Comparison of ENCODE assay signal across 7 cellular contexts in genomic region chr10:114404171-114405010, GRCh38. TPM values are rescaled to one million over a fixed set of nuclear protein-coding genes. Genes with fewer than 3 reads are reported as not detected.
DNase-seq lines count a peak whose midpoint lies in the region; ATAC-seq and TF ChIP-seq lines count a peak whose summit lies in the region.

AFAP1L2 (minus strand) TSS chr10:114404502; CDS start chr10:114404455, 47 bp downstream.

- intact Hi-C loops in ovary (cut with DNase I), result loop anchor here in 1 of 4 donors (10.0 kb wide), 1 partner anchor 100 kb away; no protein-coding TSS in a partner anchor

- H3K4me1 ChIP-seq in SJSA1 (replicated peaks) (peaks cover 20% of the 10 kb centered on the region), gastroesophageal sphincter (peaks cover 0 to 57% (median 7%) of the 10 kb centered on the region in 3 donors), ovary (ENCODE audit: insufficient read depth) (peaks cover 11% of the 10 kb centered on the region)

- TF ChIP-seq POLR2A in gastroesophageal sphincter (IDR thresholded peaks at IDR 0.05), result peak; percentile 48 to 52
- peak; percentile 34 for TF ChIP-seq POLR2A in ovary (IDR thresholded peaks at IDR 0.05)

- WGBS in gastroesophageal sphincter (ENCODE audit: low coverage in 1 of 2), 2 donors, result no CpG with 5 or more reads among the region's 88 CpGs
- 1% methylated on average over 35 to 88 of the region's 88 CpGs for WGBS in ovary, 3 donors

- no peak for DNase-seq in SJSA1 (ENCODE audit: low read depth in 1 of 2, low spot score in 2 of 2)
- DNase-seq in ovary, result peak; percentile 60 to 81 (median 66)
- no peak for DNase-seq in activated CD4-positive, alpha-beta T cell treated with anti-CD3 and anti-CD28 coated beads for 1 hour
- DNase-seq in NCI-H1105 (lab: John Stamatoyannopoulos, UW), result no peak

- H3K4me3 ChIP-seq in SJSA1, result peak within 1 kb of the TSS; percentile 44
- peak within 1 kb of the TSS; percentile 42 to 69 for H3K4me3 ChIP-seq in gastroesophageal sphincter
- peak within 1 kb of the TSS; percentile 57 for H3K4me3 ChIP-seq in ovary

- H3K27me3 ChIP-seq in SJSA1 (replicated peaks), result peaks cover 28% of the 10 kb centered on the region
- peaks cover 26% of the 10 kb centered on the region for H3K27me3 ChIP-seq in gastroesophageal sphincter
- H3K27me3 ChIP-seq in ovary, result no peaks in the 10 kb centered on the region

- TF ChIP-seq EP300 in gastroesophageal sphincter (IDR thresholded peaks at IDR 0.05) (no peak), ovary (IDR thresholded peaks at IDR 0.05) (no peak)

- no peak within 1 kb of the TSS for H3K27ac ChIP-seq in SJSA1
- H3K27ac ChIP-seq in gastroesophageal sphincter, result peak within 1 kb of the TSS; percentile 11 to 82 (median 71)
- peak within 1 kb of the TSS; percentile 52 to 66 for H3K27ac ChIP-seq in ovary

- ATAC-seq in GM19463 (IDR thresholded peaks at IDR 0.05; ENCODE audit: unreplicated experiment) (peak; percentile 29), gastroesophageal sphincter (peak; percentile 75), HG03159 (IDR thresholded peaks at IDR 0.05; ENCODE audit: unreplicated experiment) (no peak)

- TF ChIP-seq CTCF in gastroesophageal sphincter (IDR thresholded peaks at IDR 0.05), result no peak
- TF ChIP-seq CTCF in ovary (IDR thresholded peaks at IDR 0.05), result no peak

- H3K36me3 ChIP-seq in SJSA1 (no peaks in the 10 kb centered on the region), gastroesophageal sphincter (no peaks in the 10 kb centered on the region), ovary (no peaks in the 10 kb centered on the region)

- H3K9me3 ChIP-seq in SJSA1 (replicated peaks) (no peaks in the 10 kb centered on the region), gastroesophageal sphincter (no peaks in the 10 kb centered on the region), ovary (no peaks in the 10 kb centered on the region)

RNA-seq across cellular contexts. Expression of gene AFAP1L2, which starts in this region (rescaled TPM):
- 1.3 and 2.1 TPM in 2 replicates for total RNA-seq in SJSA1 (2014; rRNA removed; shearing (Covaris generic))
- total RNA-seq in gastroesophageal sphincter (10 to 100 TPM; 20.5 to 29.5 (median 23.9) TPM), ovary (10 to 100 TPM in 6 of 7 donors, 1 to 10 TPM in 1; 9.8 to 53.7 (median 25.3) TPM)
- polyA plus RNA-seq in ovary, result 10 to 100 TPM; 18.7 to 19.5 TPM

Comparison
In these comparisons a context has a peak if more than half of its experiments do, and no peak if none do; other contexts are left out.
1. DNase-seq: peak in ovary (5 of 5); none in SJSA1 (0 of 2), activated CD4-positive, alpha-beta T cell treated with anti-CD3 and anti-CD28 coated beads for 1 hour (single experiment) and NCI-H1105 (single experiment).
2. Peak in every context shown above with its lines, with median percentiles within 50 percentile points of each other: H3K4me3 ChIP-seq.